In genomic region chr11:34358258-34358665, GRCh38 we compare ENCODE assay signal across 8 cellular contexts. TPM values are rescaled to one million over a fixed set of nuclear protein-coding genes. Genes with fewer than 3 reads are reported as not detected.
DNase-seq lines count a peak whose midpoint lies in the region; ATAC-seq, FAIRE-seq and TF ChIP-seq lines count a peak whose summit lies in the region.

No MANE protein-coding gene starts in this region.

- peaks cover 9% of the 10 kb centered on the region for H3K27me3 Mint-ChIP-seq in endothelial cell (ENCODE audit: unreplicated experiment)

- TF ChIP-seq CTCF in endothelial cell (IDR thresholded peaks at IDR 0.05; ENCODE audit: unreplicated experiment), result no peak
- no peak for TF ChIP-seq CTCF in mucosa of descending colon (IDR thresholded peaks at IDR 0.05)

- H3K4me3 ChIP-seq in mucosa of descending colon, result no peak overlapping the region

- peaks cover 39% of the 10 kb centered on the region for H3K4me1 Mint-ChIP-seq in endothelial cell (ENCODE audit: unreplicated experiment)

- peaks cover 20% of the 10 kb centered on the region for H3K36me3 Mint-ChIP-seq in endothelial cell (ENCODE audit: low read depth, unreplicated experiment)

- H3K27ac ChIP-seq in KOPT-K1 (ENCODE audit: low read depth, low read length, poor library complexity, severe bottlenecking), result peak overlapping the region; percentile 61

- ATAC-seq in SK-N-SH treated with all-trans-retinoic acid at 6 μM for 48 hours (peak; percentile 35), mucosa of descending colon (peak; percentile 50)

- peak; percentile 47 for DNase-seq in AG20443 (ENCODE audit: low spot score)
- DNase-seq in GM18507 (ENCODE audit: extremely low spot score, insufficient read length, low read depth), result no peak
- peak; percentile 60 for DNase-seq in endothelial cell (ENCODE audit: low spot score)
- peak; percentile 52 to 85 (median 78) for DNase-seq in mucosa of descending colon
- peak; percentile 58 for DNase-seq in ureter (ENCODE audit: low spot score)
- no peak for DNase-seq in D341Med (ENCODE audit: low spot score)

- H3K4me3 Mint-ChIP-seq in endothelial cell (ENCODE audit: unreplicated experiment), result peak overlapping the region; percentile 92

- FAIRE-seq in GM18507 (lab: Jason Lieb, UNC), result peak; percentile 18

- intact Hi-C loops in mucosa of descending colon (cut with DNase I, micrococcal nuclease), result loop anchor here in 1 of 2 donors (2.0 to 5.0 kb wide), 2 partner anchors 183 to 361 kb away; no protein-coding TSS in a partner anchor

- H3K27ac Mint-ChIP-seq in endothelial cell (ENCODE audit: unreplicated experiment), result peak overlapping the region; percentile 30

- H3K36me3 ChIP-seq in KOPT-K1 (ENCODE audit: insufficient read depth, low read length) (no peaks in the 10 kb centered on the region), mucosa of descending colon (ENCODE audit: low read depth) (no peaks in the 10 kb centered on the region)

- H3K4me1 ChIP-seq in mucosa of descending colon (ENCODE audit: low read depth), result peaks cover 16% of the 10 kb centered on the region

- H3K9me3 ChIP-seq in KOPT-K1 (ENCODE audit: insufficient read depth, low read length, poor library complexity, severe bottlenecking) (no peaks in the 10 kb centered on the region), mucosa of descending colon (no peaks in the 10 kb centered on the region)

- H3K9me3 Mint-ChIP-seq in endothelial cell (ENCODE audit: unreplicated experiment), result no peaks in the 10 kb centered on the region

TF ChIP-seq in SK-N-SH treated with all-trans-retinoic acid at 6 μM for 48 hours, 23 proteins besides CTCF, POLR2A, EP300 and RAD21:
- TF ChIP-seq GLIS3 (CRISPR knock-in tag; IDR thresholded peaks at IDR 0.05) (no peak), ZNF565 (CRISPR knock-in tag; conservative IDR thresholded peaks at IDR 0.05; ENCODE audit: low read depth) (no peak), OSR1 (CRISPR knock-in tag; IDR thresholded peaks at IDR 0.05) (no peak), ZNF8 (CRISPR knock-in tag; IDR thresholded peaks at IDR 0.05) (no peak), ISL1 (CRISPR knock-in tag; IDR thresholded peaks at IDR 0.05) (no peak), ZC3H10 (CRISPR knock-in tag; IDR thresholded peaks at IDR 0.05) (no peak)

RNA-seq across cellular contexts. Expression of gene ABTB2, which starts 0.5 kb away (rescaled TPM):
- 72.8 TPM for total RNA-seq in endothelial cell (ENCODE audit: unreplicated experiment)
- 10 to 100 TPM; 12.8 to 16.8 (median 14.3) TPM for total RNA-seq in mucosa of descending colon
- 4.7 TPM for total RNA-seq in ureter

Comparison
In these comparisons a context has a peak if more than half of its experiments do, and no peak if none do; other contexts are left out.
1. DNase-seq: peak in AG20443 (single experiment), endothelial cell (single experiment), mucosa of descending colon (3 of 3) and ureter (single experiment); none in GM18507 (single experiment) and D341Med (single experiment).